In genomic region chr21:31873696-31874599, GRCh38 we compare ENCODE assay signal across 8 cellular contexts. TPM values are rescaled to one million over a fixed set of nuclear protein-coding genes. Genes with fewer than 3 reads are reported as not detected.
DNase-seq lines count a peak whose midpoint lies in the region; ATAC-seq and TF ChIP-seq lines count a peak whose summit lies in the region.

No MANE protein-coding gene starts in this region.

- CTCF ChIA-PET in HEK293T (lab: Yijun Ruan, JAX), result interaction anchor here (1.1 to 2.2 kb wide), 6 partner anchors 8 to 88 kb away, joined by 3 to 12 read pairs (median 4); no protein-coding TSS in a partner anchor

- peaks cover 0 to 3% of the 10 kb centered on the region in 2 donors for H3K9me3 ChIP-seq in lung (ENCODE audit: control insufficient read depth in 2 of 2, insufficient read depth in 1 of 2, low read length in 1 of 2)

- TF ChIP-seq CTCF in AG09319 (IDR thresholded peaks at IDR 0.05; ENCODE audit: low read depth, low read length) (peak; percentile 43), choroid plexus epithelial cell (conservative IDR thresholded peaks at IDR 0.05; ENCODE audit: low read depth, low read length) (no peak), lung (IDR thresholded peaks at IDR 0.05; ENCODE audit: control extremely low read depth, extremely low read depth) (no peak)

- H3K4me1 ChIP-seq in lung (ENCODE audit: control insufficient read depth in 2 of 2, insufficient read depth in 2 of 2, low read length in 2 of 2), result peaks cover 0 to 6% of the 10 kb centered on the region in 2 donors

- H3K27ac ChIP-seq in lung (ENCODE audit: low read depth in 1 of 2, low read length in 1 of 2), result no peak overlapping the region

- WGBS in lung, 2 donors, result 2 to 3% methylated on average over 58 to 77 of the region's 77 CpGs

- H3K4me3 ChIP-seq in choroid plexus epithelial cell (ENCODE audit: low read depth, low read length) (no peak overlapping the region), lung (peak overlapping the region; percentile 32)

- H3K36me3 ChIP-seq in lung (ENCODE audit: control insufficient read depth in 2 of 2, insufficient read depth in 2 of 2, low read length in 2 of 2), result no peaks in the 10 kb centered on the region

- H3K27me3 ChIP-seq in lung (ENCODE audit: control insufficient read depth, insufficient read depth), result no peaks in the 10 kb centered on the region

- DNase-seq in AG09319 (ENCODE audit: extremely low read depth, low read depth), result no peak
- DNase-seq in HEK293T (ENCODE audit: extremely low spot score), result peak; percentile 80
- peak; percentile 1 to 15 for DNase-seq in SW 1271 (lab: John Stamatoyannopoulos, UW)
- DNase-seq in choroid plexus epithelial cell (ENCODE audit: low read depth), result peak; percentile 4
- peak; percentile 36 for DNase-seq in lung (ENCODE audit: low spot score)
- DNase-seq in stimulated activated CD8-positive, alpha-beta memory T cell treated with anti-CD3 and anti-CD28 coated beads, Interleukin-4, amount 100 ng/mL, for 48 hours, result peak; percentile 81

- POLR2A ChIA-PET in HEK293T (lab: Yijun Ruan, JAX), result interaction anchor here (1.0 kb wide), 1 partner anchor 56 kb away, joined by 3 read pairs; no protein-coding TSS in a partner anchor

- peak; percentile 49 for ATAC-seq in lung (ENCODE audit: insufficient read depth, low FRiP score)
- ATAC-seq in GM18909 (IDR thresholded peaks at IDR 0.05; ENCODE audit: poor library complexity, unreplicated experiment), result no peak
- ATAC-seq in GM21737 (IDR thresholded peaks at IDR 0.05; ENCODE audit: unreplicated experiment), result no peak

TF ChIP-seq in HEK293T, 16 proteins besides CTCF, POLR2A, EP300 and RAD21:
- 0 out of 2 replicates have a peak, but pooled peaks have one; percentile 46 for TF ChIP-seq TARDBP (IDR thresholded peaks at IDR 0.05)
- TF ChIP-seq LEF1 (IDR thresholded peaks at IDR 0.05; ENCODE audit: borderline replicate concordance), result no peak
- TF ChIP-seq L3MBTL2 (conservative IDR thresholded peaks at IDR 0.05), result peak; percentile 63
- TF ChIP-seq ELF4 (IDR thresholded peaks at IDR 0.05), result no peak
- TF ChIP-seq FOXK2 (IDR thresholded peaks at IDR 0.05), result no peak
- TF ChIP-seq FOXA1 (IDR thresholded peaks at IDR 0.05), result no peak
- TF ChIP-seq CTBP1 (IDR thresholded peaks at IDR 0.05; ENCODE audit: borderline replicate concordance), result peak; percentile 45; the same call in 1 of the 2 replicates
- no peak for TF ChIP-seq ZNF384 (IDR thresholded peaks at IDR 0.05)
- TF ChIP-seq ARNT (IDR thresholded peaks at IDR 0.05), result no peak
- TF ChIP-seq SP1 (IDR thresholded peaks at IDR 0.05), result no peak
- peak; percentile 71; the same call in 1 of the 2 replicates for TF ChIP-seq FOXM1 (IDR thresholded peaks at IDR 0.05; ENCODE audit: borderline replicate concordance)
- no peak for TF ChIP-seq SUZ12 (IDR thresholded peaks at IDR 0.05)
- TF ChIP-seq PKNOX1 (IDR thresholded peaks at IDR 0.05), result no peak
- no peak for TF ChIP-seq BHLHE40 (IDR thresholded peaks at IDR 0.05; ENCODE audit: borderline replicate concordance)
- no peak for TF ChIP-seq NFRKB (IDR thresholded peaks at IDR 0.05)
- TF ChIP-seq HDGF (IDR thresholded peaks at IDR 0.05; ENCODE audit: borderline replicate concordance), result no peak

RNA-seq across cellular contexts. Expression of gene HUNK, which starts 1.1 kb away (rescaled TPM):
- 1 to 10 TPM; 2.4 TPM for total RNA-seq in lung
- under 1 TPM; 0.27 to 0.33 TPM for polyA plus RNA-seq in lung
